ENCODE assay signal across 23 cellular contexts in the genomic region with DNA sequence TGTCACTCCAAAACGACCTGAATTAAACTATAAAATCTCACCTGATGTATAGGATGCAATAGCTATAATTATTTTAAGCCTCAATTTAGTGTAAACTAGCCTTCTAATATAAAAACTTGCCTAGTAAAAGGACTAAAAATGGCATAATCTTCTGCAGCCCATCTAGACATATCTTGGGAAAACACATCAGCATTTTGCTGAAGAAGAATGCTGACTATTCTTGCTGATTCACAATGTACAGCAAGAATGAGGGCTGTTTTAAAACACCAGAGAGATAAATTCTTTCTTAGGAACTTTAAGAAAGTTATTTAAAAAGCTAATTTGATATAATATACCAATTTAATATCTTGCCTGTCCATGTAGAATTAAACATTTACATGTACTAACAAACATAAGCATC.
"Had no signal": no experiment of that assay in that cellular context is flagged by ENCODE, and none has a peak within 500 bp of the region (broad histone marks: within the 10 kb centered on the region; RNA-seq: fewer than 3 reads in every experiment).

No MANE protein-coding gene starts in this region.

- ATAC-seq: gastrocnemius medialis; heart right ventricle; left cardiac atrium; left lung; left ventricle myocardium superior; lower lobe of right lung; mucosa of descending colon; naive thymus-derived CD8-positive, alpha-beta T cell had no signal

- DNase-seq: dermis blood vessel endothelial cell; dorsolateral prefrontal cortex; effector CD4-positive, alpha-beta T cell; effector memory CD4-positive, alpha-beta T cell; foreskin melanocyte; gastrocnemius medialis; glutamatergic neuron; head of caudate nucleus; heart right ventricle; hippocampal formation; left cardiac atrium; left lung; left ventricle myocardium superior; lower lobe of right lung; mucosa of descending colon; naive B cell; naive thymus-derived CD8-positive, alpha-beta T cell had no signal

- H3K27me3 ChIP-seq: esophagus muscularis mucosa, gastrocnemius medialis had no signal

- H3K36me3 ChIP-seq: esophagus muscularis mucosa, gastrocnemius medialis, heart right ventricle, left lung, lower lobe of right lung had no signal

- H3K27ac ChIP-seq: coronary artery, dorsolateral prefrontal cortex, esophagus muscularis mucosa, gastrocnemius medialis, heart right ventricle, left lung, lower lobe of right lung had no signal

- H3K9me3 ChIP-seq: esophagus muscularis mucosa, gastrocnemius medialis, heart right ventricle, left lung, lower lobe of right lung, mucosa of descending colon had no signal

- H3K4me1 ChIP-seq: gastrocnemius medialis, heart right ventricle, left lung, lower lobe of right lung had no signal

- FAIRE-seq: colon, endothelial cell of umbilical vein, islet of Langerhans, keratinocyte had no signal

- H3K4me3 ChIP-seq: coronary artery, dorsolateral prefrontal cortex, esophagus muscularis mucosa, gastrocnemius medialis, heart right ventricle, left lung, lower lobe of right lung, mucosa of descending colon had no signal
